In genomic region chr7:111329367-111330234, GRCh38 we compare ENCODE assay signal across 13 cellular contexts.
DNase-seq lines count a peak whose midpoint lies in the region; ATAC-seq and TF ChIP-seq lines count a peak whose summit lies in the region.
"Had no signal": no experiment of that assay in that cellular context is flagged by ENCODE, and none has a peak within 500 bp of the region (broad histone marks: within the 10 kb centered on the region; RNA-seq: fewer than 3 reads in every experiment).

No MANE protein-coding gene starts in this region.

- no peaks in the 10 kb centered on the region for H3K9me3 ChIP-seq in RWPE2 (ENCODE audit: severe bottlenecking)
- H3K9me3 ChIP-seq in aorta (ENCODE audit: control insufficient read depth, low read length), result no peaks in the 10 kb centered on the region
- no peaks in the 10 kb centered on the region for H3K9me3 ChIP-seq in colonic mucosa

- H3K36me3 ChIP-seq in RWPE2 (ENCODE audit: low read depth) (no peaks in the 10 kb centered on the region), aorta (ENCODE audit: control insufficient read depth in 1 of 2, insufficient read depth in 2 of 2, low read length in 1 of 2) (no peaks in the 10 kb centered on the region), colonic mucosa (no peaks in the 10 kb centered on the region)

- no peak for DNase-seq in RWPE2 (ENCODE audit: low spot score)
- DNase-seq in myocyte (ENCODE audit: low read depth), result peak; percentile 19
- no peak for DNase-seq in kidney glomerular epithelial cell (lab: John Stamatoyannopoulos, UW)
- no peak for DNase-seq in aorta
- no peak for DNase-seq in stimulated activated CD8-positive, alpha-beta memory T cell treated with anti-CD3 and anti-CD28 coated beads, Interleukin-4, amount 100 ng/mL, for 48 hours
- DNase-seq in colonic mucosa, result no peak
- DNase-seq: activated T-cell treated with anti-CD3 and anti-CD28 coated beads, Interleukin-2, amount 50 U/mL, for 4 hours; effector CD8-positive, alpha-beta T cell; NCI-H1930; stimulated activated naive CD4-positive, alpha-beta T cell treated with Interleukin-2 at 50 U/mL for 16 hours had no signal

- H3K27ac ChIP-seq in RWPE2 (ENCODE audit: poor library complexity, severe bottlenecking) (no peak overlapping the region), aorta (ENCODE audit: low read depth in 1 of 2, low read length in 2 of 2) (no peak overlapping the region), colonic mucosa (no peak overlapping the region)

- intact Hi-C loops in aorta (cut with DNase I) (no loop called here), colonic mucosa (cut with DNase I) (no loop called here)

- H3K27me3 ChIP-seq in RWPE2 (ENCODE audit: insufficient read depth, poor library complexity, severe bottlenecking) (no peaks in the 10 kb centered on the region), aorta (ENCODE audit: control insufficient read depth in 1 of 2, insufficient read depth in 2 of 2, low read length in 1 of 2) (no peaks in the 10 kb centered on the region), colonic mucosa (no peaks in the 10 kb centered on the region)

- ATAC-seq in GM18870 (IDR thresholded peaks at IDR 0.05; ENCODE audit: unreplicated experiment) (peak; percentile 57), HG02870 (IDR thresholded peaks at IDR 0.05; ENCODE audit: unreplicated experiment) (peak; percentile 79), RWPE2 (ENCODE audit: low read depth) (no peak), aorta (ENCODE audit: low FRiP score) (no peak)
- ATAC-seq: activated T-cell treated with anti-CD3 and anti-CD28 coated beads, Interleukin-2, amount 50 U/mL, for 4 hours; left lobe of liver had no signal

- H3K4me1 ChIP-seq in RWPE2 (ENCODE audit: insufficient read depth, poor library complexity, severe bottlenecking), result peaks cover 6% of the 10 kb centered on the region
- no peaks in the 10 kb centered on the region for H3K4me1 ChIP-seq in aorta (ENCODE audit: control insufficient read depth in 1 of 2, insufficient read depth in 2 of 2, low read length in 2 of 2)
- no peaks in the 10 kb centered on the region for H3K4me1 ChIP-seq in colonic mucosa

- 84 to 85% methylated on average over 5 of the region's 5 CpGs for WGBS in aorta, 2 donors

- no peak overlapping the region for H3K4me3 ChIP-seq in RWPE2 (ENCODE audit: severe bottlenecking)
- H3K4me3 ChIP-seq in aorta (ENCODE audit: low read length in 2 of 2), result no peak overlapping the region
- no peak overlapping the region for H3K4me3 ChIP-seq in colonic mucosa

- TF ChIP-seq CTCF in RWPE2 (IDR thresholded peaks at IDR 0.05; ENCODE audit: poor library complexity, severe bottlenecking), result peak; percentile 46
- TF ChIP-seq CTCF in colonic mucosa (IDR thresholded peaks at IDR 0.05), result no peak

- no peak overlapping the region for H3K9ac ChIP-seq in colonic mucosa (ENCODE audit: low read depth in 2 of 2, low read length in 2 of 2)

Comparison
In these comparisons a context has a peak if more than half of its experiments do, and no peak if none do; other contexts are left out.
1. ATAC-seq: peak in GM18870 (single experiment) and HG02870 (single experiment); none in RWPE2 (single experiment) and aorta (single experiment).